Comparison of ENCODE assay signal across 2 cellular contexts in the genomic region with DNA sequence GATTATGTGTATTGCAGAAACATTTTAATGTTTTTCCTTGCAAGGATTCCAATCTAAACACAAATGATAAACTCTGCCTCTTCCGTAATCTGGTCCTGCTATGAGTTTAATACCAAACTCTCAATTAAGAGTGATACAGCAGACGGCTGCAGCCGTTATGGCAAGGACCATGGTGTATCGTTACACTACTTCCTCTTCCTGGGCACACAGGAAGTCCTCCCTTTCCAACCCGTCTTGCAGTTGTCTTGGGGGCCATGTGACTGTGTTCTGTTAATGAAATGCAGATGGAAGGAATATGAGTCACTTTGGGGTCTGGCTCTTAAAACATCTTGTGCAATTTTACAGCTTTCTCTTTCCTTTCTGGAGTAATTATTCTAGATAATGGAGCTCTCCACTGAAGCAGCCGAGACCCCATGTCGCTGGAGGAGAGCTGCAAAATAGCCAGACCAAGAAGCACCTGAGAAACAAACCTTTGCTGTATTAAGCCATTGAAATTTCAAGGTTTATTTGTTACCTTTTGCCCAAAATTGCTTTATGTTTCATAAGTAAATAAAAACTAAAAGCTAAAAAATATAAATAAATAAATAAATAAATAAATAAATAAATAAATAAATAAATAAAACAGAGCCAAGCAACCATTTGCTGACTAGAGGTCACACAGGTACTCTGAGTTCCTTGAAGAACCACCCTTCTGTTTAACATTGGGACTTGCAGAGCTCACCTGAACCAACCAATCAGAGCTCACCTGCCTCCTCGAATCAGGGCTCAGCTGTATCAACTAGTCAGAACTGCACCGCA.
TF ChIP-seq lines count a peak whose summit lies in the region.

No MANE protein-coding gene starts in this region.

TF ChIP-seq in GM23338, 12 proteins besides CTCF, POLR2A, EP300 and RAD21 (continued from another document):
- TF ChIP-seq, protein P1, sequence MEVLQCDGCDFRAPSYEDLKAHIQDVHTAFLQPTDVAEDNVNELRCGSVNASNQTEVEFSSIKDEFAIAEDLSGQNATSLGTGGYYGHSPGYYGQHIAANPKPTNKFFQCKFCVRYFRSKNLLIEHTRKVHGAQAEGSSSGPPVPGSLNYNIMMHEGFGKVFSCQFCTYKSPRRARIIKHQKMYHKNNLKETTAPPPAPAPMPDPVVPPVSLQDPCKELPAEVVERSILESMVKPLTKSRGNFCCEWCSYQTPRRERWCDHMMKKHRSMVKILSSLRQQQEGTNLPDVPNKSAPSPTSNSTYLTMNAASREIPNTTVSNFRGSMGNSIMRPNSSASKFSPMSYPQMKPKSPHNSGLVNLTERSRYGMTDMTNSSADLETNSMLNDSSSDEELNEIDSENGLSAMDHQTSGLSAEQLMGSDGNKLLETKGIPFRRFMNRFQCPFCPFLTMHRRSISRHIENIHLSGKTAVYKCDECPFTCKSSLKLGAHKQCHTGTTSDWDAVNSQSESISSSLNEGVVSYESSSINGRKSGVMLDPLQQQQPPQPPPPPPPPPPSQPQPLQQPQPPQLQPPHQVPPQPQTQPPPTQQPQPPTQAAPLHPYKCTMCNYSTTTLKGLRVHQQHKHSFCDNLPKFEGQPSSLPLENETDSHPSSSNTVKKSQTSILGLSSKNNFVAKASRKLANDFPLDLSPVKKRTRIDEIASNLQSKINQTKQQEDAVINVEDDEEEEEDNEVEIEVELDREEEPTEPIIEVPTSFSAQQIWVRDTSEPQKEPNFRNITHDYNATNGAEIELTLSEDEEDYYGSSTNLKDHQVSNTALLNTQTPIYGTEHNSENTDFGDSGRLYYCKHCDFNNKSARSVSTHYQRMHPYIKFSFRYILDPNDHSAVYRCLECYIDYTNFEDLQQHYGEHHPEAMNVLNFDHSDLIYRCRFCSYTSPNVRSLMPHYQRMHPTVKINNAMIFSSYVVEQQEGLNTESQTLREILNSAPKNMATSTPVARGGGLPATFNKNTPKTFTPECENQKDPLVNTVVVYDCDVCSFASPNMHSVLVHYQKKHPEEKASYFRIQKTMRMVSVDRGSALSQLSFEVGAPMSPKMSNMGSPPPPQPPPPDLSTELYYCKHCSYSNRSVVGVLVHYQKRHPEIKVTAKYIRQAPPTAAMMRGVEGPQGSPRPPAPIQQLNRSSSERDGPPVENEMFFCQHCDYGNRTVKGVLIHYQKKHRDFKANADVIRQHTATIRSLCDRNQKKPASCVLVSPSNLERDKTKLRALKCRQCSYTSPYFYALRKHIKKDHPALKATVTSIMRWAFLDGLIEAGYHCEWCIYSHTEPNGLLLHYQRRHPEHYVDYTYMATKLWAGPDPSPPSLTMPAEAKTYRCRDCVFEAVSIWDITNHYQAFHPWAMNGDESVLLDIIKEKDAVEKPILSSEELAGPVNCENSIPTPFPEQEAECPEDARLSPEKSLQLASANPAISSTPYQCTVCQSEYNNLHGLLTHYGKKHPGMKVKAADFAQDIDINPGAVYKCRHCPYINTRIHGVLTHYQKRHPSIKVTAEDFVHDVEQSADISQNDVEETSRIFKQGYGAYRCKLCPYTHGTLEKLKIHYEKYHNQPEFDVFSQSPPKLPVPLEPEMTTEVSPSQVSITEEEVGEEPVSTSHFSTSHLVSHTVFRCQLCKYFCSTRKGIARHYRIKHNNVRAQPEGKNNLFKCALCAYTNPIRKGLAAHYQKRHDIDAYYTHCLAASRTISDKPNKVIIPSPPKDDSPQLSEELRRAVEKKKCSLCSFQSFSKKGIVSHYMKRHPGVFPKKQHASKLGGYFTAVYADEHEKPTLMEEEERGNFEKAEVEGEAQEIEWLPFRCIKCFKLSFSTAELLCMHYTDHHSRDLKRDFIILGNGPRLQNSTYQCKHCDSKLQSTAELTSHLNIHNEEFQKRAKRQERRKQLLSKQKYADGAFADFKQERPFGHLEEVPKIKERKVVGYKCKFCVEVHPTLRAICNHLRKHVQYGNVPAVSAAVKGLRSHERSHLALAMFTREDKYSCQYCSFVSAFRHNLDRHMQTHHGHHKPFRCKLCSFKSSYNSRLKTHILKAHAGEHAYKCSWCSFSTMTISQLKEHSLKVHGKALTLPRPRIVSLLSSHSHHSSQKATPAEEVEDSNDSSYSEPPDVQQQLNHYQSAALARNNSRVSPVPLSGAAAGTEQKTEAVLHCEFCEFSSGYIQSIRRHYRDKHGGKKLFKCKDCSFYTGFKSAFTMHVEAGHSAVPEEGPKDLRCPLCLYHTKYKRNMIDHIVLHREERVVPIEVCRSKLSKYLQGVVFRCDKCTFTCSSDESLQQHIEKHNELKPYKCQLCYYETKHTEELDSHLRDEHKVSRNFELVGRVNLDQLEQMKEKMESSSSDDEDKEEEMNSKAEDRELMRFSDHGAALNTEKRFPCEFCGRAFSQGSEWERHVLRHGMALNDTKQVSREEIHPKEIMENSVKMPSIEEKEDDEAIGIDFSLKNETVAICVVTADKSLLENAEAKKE (CRISPR knock-in tag; IDR thresholded peaks at IDR 0.05), result no peak
- TF ChIP-seq ZNF331 (CRISPR knock-in tag; IDR thresholded peaks at IDR 0.05; ENCODE audit: low read depth), result no peak
- no peak for TF ChIP-seq STAT1 (IDR thresholded peaks at IDR 0.05; ENCODE audit: unreplicated experiment)
- TF ChIP-seq ZNF114 (CRISPR knock-in tag; IDR thresholded peaks at IDR 0.05), result no peak
- no peak for TF ChIP-seq EZH2phosphoT487 (IDR thresholded peaks at IDR 0.05; ENCODE audit: unreplicated experiment)
- no peak for TF ChIP-seq POLR2AphosphoS5 (IDR thresholded peaks at IDR 0.05; ENCODE audit: low read depth)

TF ChIP-seq in HepG2, 621 proteins besides CTCF, POLR2A, EP300 and RAD21 (continued from another document):
- TF ChIP-seq, protein P2, sequence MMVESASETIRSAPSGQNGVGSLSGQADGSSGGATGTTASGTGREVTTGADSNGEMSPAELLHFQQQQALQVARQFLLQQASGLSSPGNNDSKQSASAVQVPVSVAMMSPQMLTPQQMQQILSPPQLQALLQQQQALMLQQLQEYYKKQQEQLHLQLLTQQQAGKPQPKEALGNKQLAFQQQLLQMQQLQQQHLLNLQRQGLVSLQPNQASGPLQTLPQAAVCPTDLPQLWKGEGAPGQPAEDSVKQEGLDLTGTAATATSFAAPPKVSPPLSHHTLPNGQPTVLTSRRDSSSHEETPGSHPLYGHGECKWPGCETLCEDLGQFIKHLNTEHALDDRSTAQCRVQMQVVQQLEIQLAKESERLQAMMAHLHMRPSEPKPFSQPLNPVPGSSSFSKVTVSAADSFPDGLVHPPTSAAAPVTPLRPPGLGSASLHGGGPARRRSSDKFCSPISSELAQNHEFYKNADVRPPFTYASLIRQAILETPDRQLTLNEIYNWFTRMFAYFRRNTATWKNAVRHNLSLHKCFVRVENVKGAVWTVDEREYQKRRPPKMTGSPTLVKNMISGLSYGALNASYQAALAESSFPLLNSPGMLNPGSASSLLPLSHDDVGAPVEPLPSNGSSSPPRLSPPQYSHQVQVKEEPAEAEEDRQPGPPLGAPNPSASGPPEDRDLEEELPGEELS (CRISPR knock-in tag; IDR thresholded peaks at IDR 0.05), result no peak
- TF ChIP-seq ZNF674 (CRISPR knock-in tag; IDR thresholded peaks at IDR 0.05; ENCODE audit: low read depth), result no peak
- no peak for TF ChIP-seq SMAD9 (CRISPR knock-in tag; IDR thresholded peaks at IDR 0.05)
- TF ChIP-seq ETV5 (CRISPR knock-in tag; IDR thresholded peaks at IDR 0.05; ENCODE audit: borderline replicate concordance), result no peak
- TF ChIP-seq RELA (CRISPR knock-in tag; IDR thresholded peaks at IDR 0.05), result no peak
- no peak for TF ChIP-seq BHLHE40 (IDR thresholded peaks at IDR 0.05; ENCODE audit: low read length)
